In genomic region chr19:12610540-12611360, GRCh38 we compare ENCODE assay signal across 8 cellular contexts.
DNase-seq lines count a peak whose midpoint lies in the region; ATAC-seq and TF ChIP-seq lines count a peak whose summit lies in the region.

Gene ZNF490, minus strand, starts transcription at chr19:12610813. Its CDS starts 133 bp downstream, at chr19:12610680.
Gene ZNF791, plus strand, starts transcription at chr19:12610920. Its CDS starts 160 bp downstream, at chr19:12611080.

- peak within 1 kb of the TSS; percentile 72 for H3K4me3 ChIP-seq in GM06990 (replicated peaks; ENCODE audit: low read depth, low read length)

- ATAC-seq in HG02610 (IDR thresholded peaks at IDR 0.05; ENCODE audit: unreplicated experiment): peak; percentile 72
- ATAC-seq in SK-N-SH treated with all-trans-retinoic acid at 6 μM for 48 hours: peak; percentile 98

- peaks cover 38% of the 10 kb centered on the region for H3K4me1 Mint-ChIP-seq in activated naive CD4-positive, alpha-beta T cell treated with anti-CD3 and anti-CD28 coated beads, Interleukin-2, amount 50 U/mL, for 24 hours

- H3K36me3 Mint-ChIP-seq in activated naive CD4-positive, alpha-beta T cell treated with anti-CD3 and anti-CD28 coated beads, Interleukin-2, amount 50 U/mL, for 24 hours: peaks cover 5% of the 10 kb centered on the region

- peaks cover 4% of the 10 kb centered on the region for H3K36me3 ChIP-seq in GM06990 (ENCODE audit: control insufficient read depth, insufficient read depth, low read length)

- H3K27ac Mint-ChIP-seq in activated naive CD4-positive, alpha-beta T cell treated with anti-CD3 and anti-CD28 coated beads, Interleukin-2, amount 50 U/mL, for 24 hours: peak within 1 kb of the TSS; percentile 94

- no peaks in the 10 kb centered on the region for H3K27me3 Mint-ChIP-seq in activated naive CD4-positive, alpha-beta T cell treated with anti-CD3 and anti-CD28 coated beads, Interleukin-2, amount 50 U/mL, for 24 hours

- H3K27me3 ChIP-seq in GM06990 (replicated peaks; ENCODE audit: control insufficient read depth, insufficient read depth, low read length): no peaks in the 10 kb centered on the region

- H3K4me3 Mint-ChIP-seq in activated naive CD4-positive, alpha-beta T cell treated with anti-CD3 and anti-CD28 coated beads, Interleukin-2, amount 50 U/mL, for 24 hours: peak within 1 kb of the TSS; percentile 99

- TF ChIP-seq CTCF in GM06990 (IDR thresholded peaks at IDR 0.05; ENCODE audit: insufficient read depth, low read length, poor library complexity, severe bottlenecking): no peak

- no peaks in the 10 kb centered on the region for H3K9me3 Mint-ChIP-seq in activated naive CD4-positive, alpha-beta T cell treated with anti-CD3 and anti-CD28 coated beads, Interleukin-2, amount 50 U/mL, for 24 hours

- DNase-seq in GM06990 (ENCODE audit: extremely low read depth, insufficient read length) (peak; percentile 93), NCI-H1092 treated with DMSO at 0.1 percent for 48 hours (lab: John Stamatoyannopoulos, UW) (peak; percentile 97), globus pallidus (ENCODE audit: low spot score) (peak; percentile 98), non-pigmented ciliary epithelial cell (ENCODE audit: low read depth) (peak; percentile 85), superior temporal gyrus (ENCODE audit: extremely low spot score) (peak; percentile 99)

TF ChIP-seq in SK-N-SH treated with all-trans-retinoic acid at 6 μM for 48 hours, 23 proteins besides CTCF, POLR2A, EP300 and RAD21:
- TF ChIP-seq ARNTL (CRISPR knock-in tag; IDR thresholded peaks at IDR 0.05; ENCODE audit: borderline replicate concordance, low read depth) (no peak), TOX (CRISPR knock-in tag; IDR thresholded peaks at IDR 0.05; ENCODE audit: borderline replicate concordance) (no peak), CREB5 (CRISPR knock-in tag; IDR thresholded peaks at IDR 0.05; ENCODE audit: low read depth) (no peak), ZNF565 (CRISPR knock-in tag; conservative IDR thresholded peaks at IDR 0.05; ENCODE audit: low read depth) (no peak), OSR1 (CRISPR knock-in tag; IDR thresholded peaks at IDR 0.05) (no peak), GLIS3 (CRISPR knock-in tag; IDR thresholded peaks at IDR 0.05) (no peak), TSHZ2 (CRISPR knock-in tag; IDR thresholded peaks at IDR 0.05) (no peak), PPARA (CRISPR knock-in tag; IDR thresholded peaks at IDR 0.05; ENCODE audit: borderline replicate concordance) (no peak), BACH2 (CRISPR knock-in tag; IDR thresholded peaks at IDR 0.05; ENCODE audit: borderline replicate concordance) (no peak), CSDC2 (CRISPR knock-in tag; IDR thresholded peaks at IDR 0.05) (no peak), ZC3H10 (CRISPR knock-in tag; IDR thresholded peaks at IDR 0.05) (no peak), ISL1 (CRISPR knock-in tag; IDR thresholded peaks at IDR 0.05) (no peak), ZFP3 (CRISPR knock-in tag; IDR thresholded peaks at IDR 0.05) (no peak), ESRRG (CRISPR knock-in tag; IDR thresholded peaks at IDR 0.05) (no peak), SNAI2 (CRISPR knock-in tag; IDR thresholded peaks at IDR 0.05) (no peak)
TF ChIP-seq in SK-N-SH treated with all-trans-retinoic acid at 6 μM for 48 hours: peak in this region for 0.

Comparison
In these comparisons a context has a peak if more than half of its experiments do, and no peak if none do; other contexts are left out.
1. Peak in every context shown above with its lines: DNase-seq, ATAC-seq and H3K4me3 ChIP-seq.